ENCODE assay signal across 1 cellular context in genomic region chr22:41197046-41197807, GRCh38.
TF ChIP-seq lines count a peak whose summit lies in the region.

No MANE protein-coding gene starts in this region.

TF ChIP-seq in HepG2, 621 proteins besides CTCF, POLR2A, EP300 and RAD21 (continued from another document and continues in another):
- no peak for TF ChIP-seq ZNF597 (CRISPR knock-in tag; IDR thresholded peaks at IDR 0.05)
- no peak for TF ChIP-seq CEBPG (CRISPR knock-in tag; IDR thresholded peaks at IDR 0.05)
- no peak for TF ChIP-seq DZIP1 (CRISPR knock-in tag; IDR thresholded peaks at IDR 0.05)
- no peak for TF ChIP-seq TCF7 (IDR thresholded peaks at IDR 0.05; ENCODE audit: low read depth)
- no peak for TF ChIP-seq ZNF143 (CRISPR knock-in tag; IDR thresholded peaks at IDR 0.05)
- no peak for TF ChIP-seq ZNF670 (CRISPR knock-in tag; IDR thresholded peaks at IDR 0.05; ENCODE audit: borderline replicate concordance)
- no peak for TF ChIP-seq MIXL1 (CRISPR knock-in tag; IDR thresholded peaks at IDR 0.05)
- TF ChIP-seq FOXJ3 (CRISPR knock-in tag; IDR thresholded peaks at IDR 0.05; ENCODE audit: borderline replicate concordance): no peak
- TF ChIP-seq ZNF275 (CRISPR knock-in tag; IDR thresholded peaks at IDR 0.05; ENCODE audit: borderline replicate concordance): no peak
- TF ChIP-seq PHB2 (IDR thresholded peaks at IDR 0.05; ENCODE audit: partially characterized antibody): no peak
- peak; percentile 44; the same call in 1 of the 2 replicates for TF ChIP-seq CBFB (CRISPR knock-in tag; IDR thresholded peaks at IDR 0.05)
- no peak for TF ChIP-seq KLF13 (CRISPR knock-in tag; IDR thresholded peaks at IDR 0.05)
- no peak for TF ChIP-seq ZNF546 (CRISPR knock-in tag; conservative IDR thresholded peaks at IDR 0.05)
- TF ChIP-seq ZNF788 (CRISPR knock-in tag; IDR thresholded peaks at IDR 0.05; ENCODE audit: borderline replicate concordance): peak; percentile 63; the same call in 1 of the 2 replicates
- TF ChIP-seq ZNF251 (CRISPR knock-in tag; IDR thresholded peaks at IDR 0.05): no peak
- 0 out of 4 replicates have a peak, but pooled peaks of 1 of the 2 experiments have one; percentile 15 for TF ChIP-seq HMGXB4 (CRISPR knock-in tag; IDR thresholded peaks at IDR 0.05; ENCODE audit: borderline replicate concordance in 1 of 2, low read depth in 1 of 2)
- TF ChIP-seq HNRNPK (IDR thresholded peaks at IDR 0.05; ENCODE audit: low read depth, low read length, poor library complexity, severe bottlenecking): no peak
- TF ChIP-seq MTERF4 (CRISPR knock-in tag; IDR thresholded peaks at IDR 0.05): peak; percentile 89; the same call in 1 of the 2 replicates
- TF ChIP-seq THYN1 (CRISPR knock-in tag; IDR thresholded peaks at IDR 0.05; ENCODE audit: borderline replicate concordance, low read depth): no peak
- no peak for TF ChIP-seq GATA4 (IDR thresholded peaks at IDR 0.05; ENCODE audit: borderline replicate concordance, low read depth)
- TF ChIP-seq ZNF543 (CRISPR knock-in tag; IDR thresholded peaks at IDR 0.05): peak; percentile 30; the same call in 1 of the 2 replicates
- TF ChIP-seq ZNF883 (CRISPR knock-in tag; IDR thresholded peaks at IDR 0.05; ENCODE audit: not compliant biosample characterization): peak; percentile 45
- TF ChIP-seq KAT8 (CRISPR knock-in tag; IDR thresholded peaks at IDR 0.05): peak; percentile 55; the same call in 1 of the 2 replicates
- no peak for TF ChIP-seq HMG20B (CRISPR knock-in tag; conservative IDR thresholded peaks at IDR 0.05)
- TF ChIP-seq HDAC1 (CRISPR knock-in tag; IDR thresholded peaks at IDR 0.05): no peak
- no peak for TF ChIP-seq ZNF180 (CRISPR knock-in tag; IDR thresholded peaks at IDR 0.05; ENCODE audit: borderline replicate concordance, low read depth)
- TF ChIP-seq ZZZ3 (CRISPR knock-in tag; IDR thresholded peaks at IDR 0.05; ENCODE audit: borderline replicate concordance): no peak
- TF ChIP-seq ZNF503 (CRISPR knock-in tag; IDR thresholded peaks at IDR 0.05): no peak
- TF ChIP-seq LBX2 (CRISPR knock-in tag; IDR thresholded peaks at IDR 0.05; ENCODE audit: borderline replicate concordance): 0 out of 2 replicates have a peak, but pooled peaks have one; percentile 30
- TF ChIP-seq PCBP2 (optimal IDR thresholded peaks at IDR 0.05; ENCODE audit: low read depth, low read length, poor library complexity, severe bottlenecking): no peak
- no peak for TF ChIP-seq SAFB2 (CRISPR knock-in tag; IDR thresholded peaks at IDR 0.05; ENCODE audit: borderline replicate concordance, low read depth)
- peak; percentile 81 for TF ChIP-seq HNRNPL (IDR thresholded peaks at IDR 0.05; ENCODE audit: low read depth, low read length)
- no peak for TF ChIP-seq ZNF616 (CRISPR knock-in tag; IDR thresholded peaks at IDR 0.05; ENCODE audit: low read depth)
- no peak for TF ChIP-seq ZKSCAN1 (IDR thresholded peaks at IDR 0.05; ENCODE audit: low read length)
- TF ChIP-seq ZNF556 (CRISPR knock-in tag; IDR thresholded peaks at IDR 0.05; ENCODE audit: borderline replicate concordance): no peak
- TF ChIP-seq GATAD2A (CRISPR knock-in tag; IDR thresholded peaks at IDR 0.05): no peak; the same call in 1 of the 2 replicates
- no peak for TF ChIP-seq ZBTB3 (CRISPR knock-in tag; IDR thresholded peaks at IDR 0.05; ENCODE audit: borderline replicate concordance, low read depth)
- TF ChIP-seq ZNF607 (CRISPR knock-in tag; IDR thresholded peaks at IDR 0.05; ENCODE audit: borderline replicate concordance): no peak
- peak; percentile 32; the same call in 1 of the 2 replicates for TF ChIP-seq ZNF598 (CRISPR knock-in tag; IDR thresholded peaks at IDR 0.05; ENCODE audit: borderline replicate concordance)
- 0 out of 2 replicates have a peak, but pooled peaks have one; percentile 21 for TF ChIP-seq NR2F6 (IDR thresholded peaks at IDR 0.05)
- peak; percentile 57; the same call in 1 of the 2 replicates for TF ChIP-seq NR2F6 (CRISPR knock-in tag; IDR thresholded peaks at IDR 0.05)
- no peak for TF ChIP-seq ZNF350 (CRISPR knock-in tag; IDR thresholded peaks at IDR 0.05; ENCODE audit: borderline replicate concordance, low read depth)
- no peak for TF ChIP-seq ATM (IDR thresholded peaks at IDR 0.05; ENCODE audit: borderline replicate concordance)
- peak; percentile 59; the same call in 1 of the 2 replicates for TF ChIP-seq TAF1 (CRISPR knock-in tag; IDR thresholded peaks at IDR 0.05)
- no peak for TF ChIP-seq HMG20A (CRISPR knock-in tag; IDR thresholded peaks at IDR 0.05; ENCODE audit: borderline replicate concordance)
- no peak for TF ChIP-seq THAP9 (CRISPR knock-in tag; IDR thresholded peaks at IDR 0.05; ENCODE audit: borderline replicate concordance)
- no peak for TF ChIP-seq ZNF816 (CRISPR knock-in tag; IDR thresholded peaks at IDR 0.05; ENCODE audit: borderline replicate concordance)
- no peak for TF ChIP-seq ARID3A (IDR thresholded peaks at IDR 0.05; ENCODE audit: low read depth, low read length)
- TF ChIP-seq ZNF510 (CRISPR knock-in tag; IDR thresholded peaks at IDR 0.05; ENCODE audit: low read depth): no peak
- no peak for TF ChIP-seq ZNF282 (IDR thresholded peaks at IDR 0.05; ENCODE audit: partially characterized antibody)
- TF ChIP-seq TAF15 (IDR thresholded peaks at IDR 0.05; ENCODE audit: low read depth, low read length, poor library complexity, severe bottlenecking): no peak
- no peak for TF ChIP-seq MED8 (CRISPR knock-in tag; IDR thresholded peaks at IDR 0.05; ENCODE audit: insufficient replicate concordance)
- peak; percentile 58; the same call in 1 of the 2 replicates for TF ChIP-seq REPIN1 (CRISPR knock-in tag; IDR thresholded peaks at IDR 0.05; ENCODE audit: borderline replicate concordance, low read depth)
- no peak for TF ChIP-seq ZNF644 (CRISPR knock-in tag; IDR thresholded peaks at IDR 0.05; ENCODE audit: low read depth)
- TF ChIP-seq IRF2 (CRISPR knock-in tag; IDR thresholded peaks at IDR 0.05): no peak; the same call in 1 of the 2 replicates
- no peak for TF ChIP-seq ZBTB8A (CRISPR knock-in tag; IDR thresholded peaks at IDR 0.05; ENCODE audit: borderline replicate concordance, low read depth)
- TF ChIP-seq ATRX (CRISPR knock-in tag; IDR thresholded peaks at IDR 0.05; ENCODE audit: borderline replicate concordance): no peak
- no peak for TF ChIP-seq ZNF296 (CRISPR knock-in tag; conservative IDR thresholded peaks at IDR 0.05)
- TF ChIP-seq PAWR (CRISPR knock-in tag; IDR thresholded peaks at IDR 0.05; ENCODE audit: borderline replicate concordance): no peak
- no peak for TF ChIP-seq TBP (CRISPR knock-in tag; IDR thresholded peaks at IDR 0.05)
